8 cellular contexts compared by ENCODE assay signal in the genomic region with DNA sequence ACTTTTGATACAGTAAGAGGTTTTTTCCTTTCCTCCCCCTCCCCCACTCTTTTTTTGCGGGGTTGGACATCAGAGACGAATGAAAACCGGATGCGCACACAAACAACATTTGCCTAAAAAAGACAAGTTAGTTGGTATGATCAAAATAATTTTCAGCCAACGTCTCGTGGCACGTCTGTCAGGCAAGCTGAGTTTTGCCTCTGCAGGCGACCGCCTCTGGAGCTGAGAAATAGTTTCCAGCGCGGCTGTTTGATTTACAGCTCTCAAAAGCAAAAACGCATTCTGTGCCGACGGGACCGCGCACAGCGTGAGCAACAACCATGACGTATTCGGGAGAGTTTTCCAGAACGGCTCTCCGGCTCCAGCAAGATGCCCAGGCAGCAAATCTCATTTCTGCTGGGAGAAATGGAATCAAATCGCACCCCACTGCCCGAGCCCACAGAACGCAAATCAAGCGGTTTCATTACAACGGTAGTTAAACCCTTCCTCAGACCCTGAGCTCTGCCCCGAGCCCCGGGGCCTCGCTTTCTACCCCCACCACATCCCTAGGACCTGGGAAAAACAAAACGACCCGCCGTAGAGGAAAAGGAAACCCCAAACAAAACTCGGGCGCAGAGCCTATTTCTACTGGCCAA. TPM values are rescaled to one million over a fixed set of nuclear protein-coding genes. Genes with fewer than 3 reads are reported as not detected.
A peak's percentile ranks its signal among the peaks of the same experiment; 100 is the strongest.
DNase-seq lines count a peak whose midpoint lies in the region; ATAC-seq, FAIRE-seq and TF ChIP-seq lines count a peak whose summit lies in the region.

No MANE protein-coding gene starts in this region.

- no peaks in the 10 kb centered on the region for H3K79me2 ChIP-seq in SU-DHL-6 (ENCODE audit: insufficient read depth, low read length)

- peak; percentile 61 for DNase-seq in BE2C
- peak; percentile 50 for DNase-seq in Jurkat, Clone E6-1 (ENCODE audit: low read depth, low spot score)
- DNase-seq in astrocyte of the spinal cord (ENCODE audit: low read depth, low spot score): peak; percentile 85
- peak; percentile 66 for DNase-seq in small intestine
- DNase-seq in 8988T: no peak

- H3K27me3 ChIP-seq in BE2C (no peaks in the 10 kb centered on the region), SU-DHL-6 (ENCODE audit: low read length) (no peaks in the 10 kb centered on the region), small intestine (ENCODE audit: control insufficient read depth in 2 of 2, insufficient read depth in 2 of 2, low read length in 2 of 2) (no peaks in the 10 kb centered on the region)

- peak overlapping the region; percentile 91 for H3K4me3 ChIP-seq in BE2C (ENCODE audit: low read depth, low read length)
- peak overlapping the region; percentile 62 for H3K4me3 ChIP-seq in Jurkat, Clone E6-1 (ENCODE audit: low read length)
- peak overlapping the region; percentile 87 for H3K4me3 ChIP-seq in SU-DHL-6 (ENCODE audit: insufficient read depth, low read length, poor library complexity, severe bottlenecking)
- peak overlapping the region; percentile 62 for H3K4me3 ChIP-seq in astrocyte of the spinal cord (ENCODE audit: low read depth, low read length)
- peak overlapping the region; percentile 80 for H3K4me3 ChIP-seq in iPS-18c (ENCODE audit: insufficient read depth, low read depth, low read length)
- peak overlapping the region; percentile 57 to 61 for H3K4me3 ChIP-seq in small intestine (ENCODE audit: low read depth in 1 of 2, low read length in 2 of 2)

- H3K9me3 ChIP-seq in BE2C: no peaks in the 10 kb centered on the region
- no peaks in the 10 kb centered on the region for H3K9me3 ChIP-seq in SU-DHL-6 (ENCODE audit: insufficient read depth, low read length)
- no peaks in the 10 kb centered on the region for H3K9me3 ChIP-seq in iPS-18c (ENCODE audit: control insufficient read depth, insufficient read depth, low read length)
- no peaks in the 10 kb centered on the region for H3K9me3 ChIP-seq in small intestine (ENCODE audit: control insufficient read depth, low read depth)

- peak overlapping the region; percentile 95 for H2AFZ ChIP-seq in SU-DHL-6 (ENCODE audit: low read depth, low read length, severe bottlenecking)

- peak overlapping the region; percentile 75 for H3K4me2 ChIP-seq in SU-DHL-6 (ENCODE audit: low read depth, low read length, poor library complexity, severe bottlenecking)

- no peaks in the 10 kb centered on the region for H3K9me2 ChIP-seq in SU-DHL-6 (replicated peaks; ENCODE audit: insufficient read depth, low read length)

- H3K27ac ChIP-seq in SU-DHL-6 (ENCODE audit: low read depth, low read length) (peak overlapping the region; percentile 72), small intestine (ENCODE audit: low read depth in 1 of 2, low read length in 1 of 2) (peak overlapping the region; percentile 99 to 100)

- in situ Hi-C loops in astrocyte of the spinal cord (cut with HindIII; ENCODE audit: low sequenced_read_pairs): no loop called here

- ATAC-seq in GM19452 (IDR thresholded peaks at IDR 0.05; ENCODE audit: unreplicated experiment): peak; percentile 19

- no peaks in the 10 kb centered on the region for H4K20me1 ChIP-seq in SU-DHL-6 (ENCODE audit: low read depth, low read length)

- TF ChIP-seq CTCF in BE2C (IDR thresholded peaks at IDR 0.05; ENCODE audit: low read depth, low read length) (no peak), SU-DHL-6 (IDR thresholded peaks at IDR 0.05; ENCODE audit: insufficient read depth, low read length, poor library complexity, severe bottlenecking) (no peak), astrocyte of the spinal cord (IDR thresholded peaks at IDR 0.05; ENCODE audit: low read depth, low read length) (no peak)

- FAIRE-seq in small intestine (lab: Jason Lieb, UNC): no peak

- H3K36me3 ChIP-seq in BE2C (no peaks in the 10 kb centered on the region), SU-DHL-6 (ENCODE audit: low read length) (no peaks in the 10 kb centered on the region), small intestine (ENCODE audit: control insufficient read depth in 2 of 2, insufficient read depth in 2 of 2, low read length in 2 of 2) (no peaks in the 10 kb centered on the region)

- WGBS in small intestine, 3 donors: 0% methylated on average over 33 to 34 of the region's 34 CpGs

- peak overlapping the region; percentile 79 for H3K9ac ChIP-seq in SU-DHL-6 (ENCODE audit: low read length)

- peaks cover 6% of the 10 kb centered on the region for H3K4me1 ChIP-seq in BE2C
- peaks cover 4 to 6% of the 10 kb centered on the region in 2 donors for H3K4me1 ChIP-seq in small intestine (ENCODE audit: control insufficient read depth in 2 of 2, insufficient read depth in 1 of 2, low read depth in 1 of 2, low read length in 1 of 2)

- peaks cover 17% of the 10 kb centered on the region for H3F3A ChIP-seq in SU-DHL-6 (ENCODE audit: insufficient read depth)

RNA-seq across cellular contexts. Expression of a gene that starts 14.2 kb away (rescaled TPM):
- polyA plus RNA-seq in BE2C (2012; ENCODE audit: insufficient read depth, insufficient read length, low read depth): 274 TPM
- 176 TPM for polyA plus RNA-seq in Jurkat, Clone E6-1 (2012; ENCODE audit: insufficient read depth, insufficient read length)
- 1,000 to 10,000 TPM in 2 of 3 donors, 100 to 1,000 TPM in 1; 769 to 1,791 (median 1,073) TPM for polyA plus RNA-seq in small intestine

RNA-seq across cellular contexts. Expression of a gene that starts 50.9 kb away (rescaled TPM):
- polyA plus RNA-seq in BE2C (2012; ENCODE audit: insufficient read depth, insufficient read length, low read depth): 7.2 TPM
- 20.1 TPM for polyA plus RNA-seq in Jurkat, Clone E6-1 (2012; ENCODE audit: insufficient read depth, insufficient read length)
- polyA plus RNA-seq in small intestine: 10 to 100 TPM; 11.2 to 20.0 (median 15.7) TPM
